Comparison of ENCODE assay signal across 1 cellular context in the genomic region with DNA sequence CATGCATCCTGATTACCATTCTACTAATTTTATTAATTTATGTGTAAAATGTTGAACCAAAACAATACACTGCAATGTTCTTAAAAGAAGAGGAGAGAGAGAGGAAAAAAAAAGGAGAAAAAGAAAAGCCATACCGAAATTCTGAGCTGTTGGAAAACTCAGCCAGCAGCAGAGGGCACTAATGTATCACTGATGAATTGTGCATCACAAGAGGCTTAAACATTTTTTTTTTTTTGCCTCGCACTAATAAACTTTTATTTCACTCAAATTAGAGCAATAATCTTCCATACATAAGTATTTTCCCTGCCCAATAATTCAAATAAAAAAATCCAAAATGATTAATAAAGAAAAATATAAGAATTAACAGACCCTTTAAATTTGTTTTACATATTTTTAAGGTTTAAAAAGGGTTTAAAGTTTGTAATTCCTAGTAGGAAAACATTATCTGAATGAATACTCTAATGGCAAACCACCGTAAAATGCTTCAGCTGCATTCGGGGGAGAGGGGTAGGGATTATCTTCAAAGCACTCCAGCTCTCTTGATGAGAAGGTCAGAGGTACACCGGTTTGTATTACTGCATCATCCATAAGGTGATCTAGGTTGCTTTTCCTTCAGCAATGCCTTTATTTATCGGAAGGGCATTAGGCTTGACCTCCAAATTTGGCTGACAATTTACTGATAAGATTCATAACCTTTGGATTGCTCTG.
TF ChIP-seq lines count a peak whose summit lies in the region.

No MANE protein-coding gene starts in this region.

TF ChIP-seq in endothelial cell of umbilical vein, 7 proteins besides CTCF, POLR2A, EP300 and RAD21 (continued from another document):
- TF ChIP-seq, protein P1, sequence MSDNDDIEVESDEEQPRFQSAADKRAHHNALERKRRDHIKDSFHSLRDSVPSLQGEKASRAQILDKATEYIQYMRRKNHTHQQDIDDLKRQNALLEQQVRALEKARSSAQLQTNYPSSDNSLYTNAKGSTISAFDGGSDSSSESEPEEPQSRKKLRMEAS (IDR thresholded peaks at IDR 0.05; ENCODE audit: insufficient read depth, insufficient read length) = no peak
- TF ChIP-seq POLR2AphosphoS5 (IDR thresholded peaks at IDR 0.05; ENCODE audit: insufficient read depth, low read depth, low read length) (no peak), JUN (IDR thresholded peaks at IDR 0.05; ENCODE audit: borderline replicate concordance, insufficient read depth, insufficient read length, low read depth) (no peak), EZH2 (IDR thresholded peaks at IDR 0.05; ENCODE audit: borderline replicate concordance, low read depth, low read length, severe bottlenecking) (no peak), GATA2 (IDR thresholded peaks at IDR 0.05; ENCODE audit: insufficient read depth, insufficient read length, low read depth, low read length) (no peak), MYC (IDR thresholded peaks at IDR 0.05; ENCODE audit: low read depth, low read length) (no peak)
